25 cellular contexts compared by ENCODE assay signal in genomic region chr7:6188395-6188794, GRCh38.
DNase-seq lines count a peak whose midpoint lies in the region; ATAC-seq, FAIRE-seq and TF ChIP-seq lines count a peak whose summit lies in the region.
"Had no signal": no experiment of that assay in that cellular context is flagged by ENCODE, and none has a peak within 500 bp of the region (broad histone marks: within the 10 kb centered on the region; RNA-seq: fewer than 3 reads in every experiment).

No MANE protein-coding gene starts in this region.

- ATAC-seq in A549 (no peak), GM23338 (no peak), GM12878 (no peak)

- FAIRE-seq in A549 (lab: Jason Lieb, UNC) (no peak), GM12878 (lab: Jason Lieb, UNC) (no peak)
- FAIRE-seq: D721Med, GM12891, GM18507, H54 had no signal

- DNase-seq in A549 (ENCODE audit: low read depth in 1 of 2, low spot score in 1 of 2) (no peak), GM23338 (ENCODE audit: low spot score) (no peak), GM12878 (ENCODE audit: low read depth, low spot score) (no peak), SHP77 treated with DMSO at 0.1 percent for 48 hours (lab: John Stamatoyannopoulos, UW) (no peak), substantia nigra (lab: John Stamatoyannopoulos, UW) (no peak)
- DNase-seq in activated naive CD4-positive, alpha-beta T cell treated with anti-CD3 and anti-CD28 coated beads for 36 hours = no peak
- no peak for DNase-seq in activated T-helper 2 cell treated with anti-CD3 and anti-CD28 coated beads, Interferon-gamma antibody, Interleukin-2, Interleukin-4, amounts not matched to agents 10 μg/mL and 5 μg/mL and 100 μg/mL, durations not matched to agents 14 hours and 24 hours and 36 hours (ENCODE audit: low spot score)
- DNase-seq: AML-193; BE2C; CD4-positive, alpha-beta T cell; CD8-positive, alpha-beta memory T cell; DMS 273 treated with DMSO at 0.1 percent for 48 hours; DMS79; EL; GDM1; GOT3; HCEC 1CT; HFFc6 had no signal

- CTCF ChIA-PET in A549 (lab: Yijun Ruan, JAX) = interaction anchor here (1.0 to 1.3 kb wide), 3 partner anchors 10 to 28 kb away, joined by 3 to 4 read pairs (median 4); no protein-coding TSS in a partner anchor
- CTCF ChIA-PET in HEK293 (lab: Yijun Ruan, JAX) = interaction anchor here (0.6 kb wide), 1 partner anchor 82 kb away, joined by 3 read pairs; no protein-coding TSS in a partner anchor
- CTCF ChIA-PET in GM12878 (lab: Yijun Ruan, JAX) = interaction anchor here (0.9 kb wide), 1 partner anchor 24 kb away, joined by 3 read pairs; no protein-coding TSS in a partner anchor
- CTCF ChIA-PET in activated naive CD4-positive, alpha-beta T cell treated with anti-CD3 and anti-CD28 coated beads for 36 hours (lab: Charles Lee) = no interaction called here

- H3K9me2 ChIP-seq in GM23338 (ENCODE audit: insufficient read depth) = no peaks in the 10 kb centered on the region

- SMC1A ChIA-PET in GM12878 (lab: Charles Lee; ENCODE audit: uncharacterized antibody, unreplicated experiment) = interaction anchor here (1.1 to 2.2 kb wide), 4 partner anchors 12 to 191 kb away, joined by 3 to 8 read pairs (median 6); no protein-coding TSS in a partner anchor

- H3K27me3 ChIP-seq in GM23338 (ENCODE audit: insufficient read depth) (no peaks in the 10 kb centered on the region), GM12878 (replicated peaks in 1 of 2; ENCODE audit: control insufficient read depth in 2 of 2, insufficient read depth in 2 of 2, low read length in 1 of 2) (no peaks in the 10 kb centered on the region)
- H3K27me3 ChIP-seq: BE2C; BLaER1 treated with 17β-estradiol and CSF1 and Interleukin-3, amounts not matched to agents 10 nM and 100 nM had no signal

- no peaks in the 10 kb centered on the region for H3K9me3 ChIP-seq in A549
- no peaks in the 10 kb centered on the region for H3K9me3 ChIP-seq in HEK293 (ENCODE audit: control insufficient read depth, insufficient read depth, low read depth, low read length)
- H3K9me3 ChIP-seq in GM12878 (replicated peaks; ENCODE audit: control insufficient read depth, insufficient read depth, low read length) = no peaks in the 10 kb centered on the region
- H3K9me3 ChIP-seq: BE2C; BLaER1 treated with 17β-estradiol and CSF1 and Interleukin-3, amounts not matched to agents 10 nM and 100 nM had no signal

- intact Hi-C loops in GM12878 (cut with micrococcal nuclease; ENCODE audit: unreplicated experiment) = no loop called here
- intact Hi-C loops in activated naive CD4-positive, alpha-beta T cell treated with anti-CD3 and anti-CD28 coated beads for 36 hours (cut with micrococcal nuclease) = no loop called here
- intact Hi-C loops in activated T-helper 2 cell treated with anti-CD3 and anti-CD28 coated beads, Interferon-gamma antibody, Interleukin-2, Interleukin-4, amounts not matched to agents 10 μg/mL and 5 μg/mL and 100 μg/mL, durations not matched to agents 14 hours and 24 hours and 36 hours (cut with micrococcal nuclease) = no loop called here

- H2AFZ ChIP-seq in GM23338 (no peak overlapping the region), GM12878 (ENCODE audit: control insufficient read depth, low read depth, low read length) (no peak overlapping the region)

- H3K36me3 ChIP-seq in GM23338 (ENCODE audit: insufficient read depth) (no peaks in the 10 kb centered on the region; the same call in 1 of the 2 replicates), HEK293 (ENCODE audit: control insufficient read depth in 2 of 2, insufficient read depth in 1 of 2, low read length in 2 of 2) (peaks cover 0 to 6% of the 10 kb centered on the region in 2 experiments; a peak in 2 of 3 replicates), GM12878 (ENCODE audit: control insufficient read depth in 2 of 2, insufficient read depth in 2 of 2, low read length in 1 of 2) (peaks cover 8 to 9% of the 10 kb centered on the region in 2 experiments)

- H3K9me3 Mint-ChIP-seq in GM23338 = no peaks in the 10 kb centered on the region
- H3K9me3 Mint-ChIP-seq in activated naive CD4-positive, alpha-beta T cell treated with anti-CD3 and anti-CD28 coated beads for 36 hours = no peaks in the 10 kb centered on the region
- no peaks in the 10 kb centered on the region for H3K9me3 Mint-ChIP-seq in activated T-helper 2 cell treated with anti-CD3 and anti-CD28 coated beads, Interferon-gamma antibody, Interleukin-2, Interleukin-4, amounts not matched to agents 10 μg/mL and 5 μg/mL and 100 μg/mL, durations not matched to agents 14 hours and 24 hours and 36 hours
- H3K9me3 Mint-ChIP-seq: CD4-positive, alpha-beta T cell; CD8-positive, alpha-beta memory T cell; HFFc6 had no signal

- no peaks in the 10 kb centered on the region for H3K4me1 ChIP-seq in A549
- no peaks in the 10 kb centered on the region for H3K4me1 ChIP-seq in GM23338 (ENCODE audit: insufficient read depth)
- H3K4me1 ChIP-seq in HEK293 (ENCODE audit: control insufficient read depth, insufficient read depth, low read length) = no peaks in the 10 kb centered on the region
- H3K4me1 ChIP-seq in GM12878 (ENCODE audit: control insufficient read depth, insufficient read depth, low read length) = no peaks in the 10 kb centered on the region
- H3K4me1 ChIP-seq: BE2C had no signal

- TF ChIP-seq EP300 in A549 (IDR thresholded peaks at IDR 0.05) (no peak), GM12878 (IDR thresholded peaks at IDR 0.05; ENCODE audit: borderline replicate concordance in 1 of 2, control insufficient read depth in 1 of 2, low read depth in 2 of 2, low read length in 2 of 2) (no peak)

- H3K27ac ChIP-seq in A549 (no peak overlapping the region), GM23338 (ENCODE audit: low read depth) (no peak overlapping the region), HEK293 (ENCODE audit: extremely low read depth, low read depth, low read length) (no peak overlapping the region), GM12878 (ENCODE audit: control insufficient read depth, insufficient read depth) (no peak overlapping the region), substantia nigra (ENCODE audit: low read depth, low read length, poor library complexity, severe bottlenecking) (no peak overlapping the region)
- H3K27ac ChIP-seq: BLaER1 treated with 17β-estradiol and CSF1 and Interleukin-3, amounts not matched to agents 10 nM and 100 nM had no signal

- WGBS in A549 (ENCODE audit: missing lambda C conversion rate) = 84% methylated on average over 5 of the region's 5 CpGs
- 74% methylated on average over 5 of the region's 5 CpGs for WGBS in GM12878 (ENCODE audit: insufficient coverage, insufficient replicate concordance, low lambda C conversion rate, missing lambda C conversion rate)

- H3K4me3 ChIP-seq in A549 (no peak overlapping the region), GM23338 (no peak overlapping the region), HEK293 (ENCODE audit: low read depth, low read length) (no peak overlapping the region), GM12878 (no peak overlapping the region)
- H3K4me3 ChIP-seq: BLaER1 treated with 17β-estradiol and CSF1 and Interleukin-3, amounts not matched to agents 10 nM and 100 nM had no signal

- peaks cover 2% of the 10 kb centered on the region; the same call in 2 of the 3 replicates for H3K36me3 Mint-ChIP-seq in GM23338 (ENCODE audit: low read depth)
- H3K36me3 Mint-ChIP-seq in activated naive CD4-positive, alpha-beta T cell treated with anti-CD3 and anti-CD28 coated beads for 36 hours (ENCODE audit: low read depth) = no peaks in the 10 kb centered on the region
- H3K36me3 Mint-ChIP-seq in activated T-helper 2 cell treated with anti-CD3 and anti-CD28 coated beads, Interferon-gamma antibody, Interleukin-2, Interleukin-4, amounts not matched to agents 10 μg/mL and 5 μg/mL and 100 μg/mL, durations not matched to agents 14 hours and 24 hours and 36 hours (ENCODE audit: low read depth) = no peaks in the 10 kb centered on the region

- POLR2A ChIA-PET in A549 (lab: Yijun Ruan, JAX) = no interaction called here
- POLR2A ChIA-PET in HEK293 (lab: Yijun Ruan, JAX) = no interaction called here
- POLR2A ChIA-PET in GM12878 (lab: Charles Lee) = no interaction called here

- H3K79me2 ChIP-seq in GM23338 (replicated peaks; ENCODE audit: insufficient read depth) (peaks cover 17% of the 10 kb centered on the region), GM12878 (ENCODE audit: control insufficient read depth, insufficient read depth, low read length) (peaks cover 1% of the 10 kb centered on the region)

- no peak overlapping the region for H3K9ac ChIP-seq in GM12878 (ENCODE audit: control insufficient read depth, insufficient read depth, low read length)
- H3K9ac ChIP-seq: BLaER1 treated with 17β-estradiol and CSF1 and Interleukin-3, amounts not matched to agents 10 nM and 100 nM had no signal

- TF ChIP-seq POLR2A in A549 (IDR thresholded peaks at IDR 0.05; ENCODE audit: low read length) (no peak), GM12878 (IDR thresholded peaks at IDR 0.05; ENCODE audit: low read depth, low read length) (no peak)

- no peak overlapping the region; the same call in 1 of the 2 replicates for H3K27ac Mint-ChIP-seq in GM23338
- no peak overlapping the region for H3K27ac Mint-ChIP-seq in activated naive CD4-positive, alpha-beta T cell treated with anti-CD3 and anti-CD28 coated beads for 36 hours
- H3K27ac Mint-ChIP-seq in activated T-helper 2 cell treated with anti-CD3 and anti-CD28 coated beads, Interferon-gamma antibody, Interleukin-2, Interleukin-4, amounts not matched to agents 10 μg/mL and 5 μg/mL and 100 μg/mL, durations not matched to agents 14 hours and 24 hours and 36 hours = no peak overlapping the region
- H3K27ac Mint-ChIP-seq: CD4-positive, alpha-beta T cell; CD8-positive, alpha-beta memory T cell; HFFc6 had no signal

- TF ChIP-seq CTCF in A549 (IDR thresholded peaks at IDR 0.05) (no peak), GM23338 (conservative IDR thresholded peaks at IDR 0.05; ENCODE audit: low read depth in 2 of 2) (no peak), HEK293 (tag by site-specific recombination; IDR thresholded peaks at IDR 0.05) (no peak), GM12878 (IDR thresholded peaks at IDR 0.05 in 2 of 3, conservative IDR thresholded peaks at IDR 0.05 in 1 of 3; ENCODE audit: control insufficient read depth in 2 of 3, extremely low read depth in 1 of 3, insufficient read depth in 1 of 3, low read depth in 3 of 3, low read length in 3 of 3) (no peak)

- H3K4me2 ChIP-seq in A549 = no peak overlapping the region
- H3K4me2 ChIP-seq in GM23338 = no peak overlapping the region
- no peak overlapping the region for H3K4me2 ChIP-seq in GM12878 (ENCODE audit: control insufficient read depth, insufficient read depth)
- H3K4me2 ChIP-seq: BLaER1 treated with 17β-estradiol and CSF1 and Interleukin-3, amounts not matched to agents 10 nM and 100 nM had no signal

- H3K4me3 Mint-ChIP-seq in GM23338 = no peak overlapping the region
- no peak overlapping the region for H3K4me3 Mint-ChIP-seq in activated naive CD4-positive, alpha-beta T cell treated with anti-CD3 and anti-CD28 coated beads for 36 hours
- H3K4me3 Mint-ChIP-seq in activated T-helper 2 cell treated with anti-CD3 and anti-CD28 coated beads, Interferon-gamma antibody, Interleukin-2, Interleukin-4, amounts not matched to agents 10 μg/mL and 5 μg/mL and 100 μg/mL, durations not matched to agents 14 hours and 24 hours and 36 hours (ENCODE audit: low read depth) = no peak overlapping the region
- H3K4me3 Mint-ChIP-seq: CD14-positive monocyte; CD4-positive, alpha-beta T cell; CD8-positive, alpha-beta memory T cell; HFFc6 had no signal

- H3K4me1 Mint-ChIP-seq in GM23338 = peaks cover 4% of the 10 kb centered on the region; the same call in 1 of the 3 replicates
- no peaks in the 10 kb centered on the region for H3K4me1 Mint-ChIP-seq in activated naive CD4-positive, alpha-beta T cell treated with anti-CD3 and anti-CD28 coated beads for 36 hours (ENCODE audit: low read depth)
- no peaks in the 10 kb centered on the region for H3K4me1 Mint-ChIP-seq in activated T-helper 2 cell treated with anti-CD3 and anti-CD28 coated beads, Interferon-gamma antibody, Interleukin-2, Interleukin-4, amounts not matched to agents 10 μg/mL and 5 μg/mL and 100 μg/mL, durations not matched to agents 14 hours and 24 hours and 36 hours (ENCODE audit: low read depth)

- BruUV-seq in GM12878 (replicated peaks; lab: Mats Ljungman, UMichigan) = no TSS peak

- no peak for TF ChIP-seq RAD21 in A549 (conservative IDR thresholded peaks at IDR 0.05 in 1 of 2, IDR thresholded peaks at IDR 0.05 in 1 of 2)
- TF ChIP-seq RAD21 in GM12878 (IDR thresholded peaks at IDR 0.05; ENCODE audit: insufficient read depth, low read depth, low read length) = no peak

- no peaks in the 10 kb centered on the region for H3F3A ChIP-seq in GM23338 (replicated peaks; ENCODE audit: low read depth)

- H4K20me1 ChIP-seq in GM23338 (replicated peaks; ENCODE audit: insufficient read depth) = no peaks in the 10 kb centered on the region
- H4K20me1 ChIP-seq in GM12878 (ENCODE audit: control insufficient read depth, insufficient read depth) = no peaks in the 10 kb centered on the region

- peaks cover 4% of the 10 kb centered on the region for H3K27me3 Mint-ChIP-seq in GM23338 (ENCODE audit: insufficient read depth, low read depth, poor library complexity)
- H3K27me3 Mint-ChIP-seq in activated naive CD4-positive, alpha-beta T cell treated with anti-CD3 and anti-CD28 coated beads for 36 hours (ENCODE audit: low read depth) = no peaks in the 10 kb centered on the region
- H3K27me3 Mint-ChIP-seq in activated T-helper 2 cell treated with anti-CD3 and anti-CD28 coated beads, Interferon-gamma antibody, Interleukin-2, Interleukin-4, amounts not matched to agents 10 μg/mL and 5 μg/mL and 100 μg/mL, durations not matched to agents 14 hours and 24 hours and 36 hours (ENCODE audit: low read depth) = peaks cover 2% of the 10 kb centered on the region
- H3K27me3 Mint-ChIP-seq: CD4-positive, alpha-beta T cell; CD8-positive, alpha-beta memory T cell had no signal

- in situ Hi-C loops in GM12878 (cut with MboI) = no loop called here

- RAD21 ChIA-PET in GM12878 (lab: Charles Lee; ENCODE audit: unreplicated experiment) = no interaction called here
